10 cellular contexts compared by ENCODE assay signal in the genomic region with DNA sequence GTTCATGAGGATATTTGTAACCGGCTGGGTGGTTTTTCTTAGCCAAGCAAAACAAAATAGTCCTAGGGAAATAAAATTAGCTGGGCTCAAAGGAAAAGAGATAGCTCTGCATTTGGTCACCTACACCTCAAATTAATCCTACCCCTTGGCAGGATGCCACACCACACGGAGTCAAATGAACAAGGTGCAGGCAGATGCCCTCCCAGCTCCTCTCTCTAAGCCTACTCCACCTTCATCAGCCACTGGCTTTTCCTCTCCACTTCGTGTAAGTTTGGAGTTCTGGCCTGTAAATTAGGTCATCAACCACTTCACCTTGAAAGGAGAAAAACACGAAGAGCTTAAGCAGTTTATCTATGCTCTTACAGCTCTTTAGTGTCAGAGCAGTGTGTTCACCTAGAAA. TPM values are rescaled to one million over a fixed set of nuclear protein-coding genes. Genes with fewer than 3 reads are reported as not detected.
DNase-seq lines count a peak whose midpoint lies in the region; ATAC-seq and TF ChIP-seq lines count a peak whose summit lies in the region.
"Had no signal": no experiment of that assay in that cellular context is flagged by ENCODE, and none has a peak within 500 bp of the region (broad histone marks: within the 10 kb centered on the region; RNA-seq: fewer than 3 reads in every experiment).

No MANE protein-coding gene starts in this region.

- H3K18ac ChIP-seq in IMR-90 (ENCODE audit: low read depth, low read length): no peak overlapping the region

- no peaks in the 10 kb centered on the region for H3K79me1 ChIP-seq in IMR-90 (ENCODE audit: low read depth in 1 of 2, low read length in 2 of 2)

- no peaks in the 10 kb centered on the region for H3K4me1 ChIP-seq in IMR-90 (ENCODE audit: control insufficient read depth, insufficient read depth, low read length)
- H3K4me1 ChIP-seq in PC-3 (ENCODE audit: insufficient read depth, low read length): no peaks in the 10 kb centered on the region
- H3K4me1 ChIP-seq: colonic mucosa had no signal

- H2BK5ac ChIP-seq in IMR-90 (ENCODE audit: low read depth, low read length, poor library complexity, severe bottlenecking): no peak overlapping the region

- BruUV-seq in IMR-90 (replicated peaks; lab: Mats Ljungman, UMichigan) (no TSS peak), PC-3 (replicated peaks; lab: Mats Ljungman, UMichigan) (no TSS peak)

- H3K27me3 Mint-ChIP-seq in nephron progenitor cell (ENCODE audit: low read depth, poor library complexity): peaks cover 53% of the 10 kb centered on the region

- DNase-seq in DMS 273 (lab: John Stamatoyannopoulos, UW; ENCODE audit: unreplicated experiment) (peak; percentile 15), DMS 273 treated with DMSO at 0.1 percent for 48 hours (lab: John Stamatoyannopoulos, UW) (no peak), IMR-90 (no peak), caudate nucleus (lab: John Stamatoyannopoulos, UW) (peak in 16 of 61 donors; percentile 1 to 49 (median 12)), nephron progenitor cell (no peak), NCI-H1048 (lab: John Stamatoyannopoulos, UW) (no peak), PC-3 (no peak)
- DNase-seq: activated CD8-positive, alpha-beta memory T cell treated with anti-CD3 and anti-CD28 coated beads, Interleukin-2, amount 50 U/mL, for 48 hours; colonic mucosa had no signal

- TF ChIP-seq CTCF in IMR-90 (conservative IDR thresholded peaks at IDR 0.05; ENCODE audit: low read depth, low read length): no peak
- TF ChIP-seq CTCF in nephron progenitor cell (IDR thresholded peaks at IDR 0.05): no peak
- no peak for TF ChIP-seq CTCF in PC-3 (conservative IDR thresholded peaks at IDR 0.05; ENCODE audit: low read depth, low read length)

- no peak overlapping the region for H4K8ac ChIP-seq in IMR-90 (ENCODE audit: low read depth in 2 of 2, low read length in 2 of 2)

- no peak for TF ChIP-seq POLR2A in IMR-90 (IDR thresholded peaks at IDR 0.05; ENCODE audit: low read depth, low read length)

- H3K36me3 Mint-ChIP-seq in nephron progenitor cell (ENCODE audit: low read depth): no peaks in the 10 kb centered on the region

- no peaks in the 10 kb centered on the region for H3K79me2 ChIP-seq in PC-3 (ENCODE audit: low read length)

- H3K23ac ChIP-seq in IMR-90 (ENCODE audit: low read depth, low read length): no peak overlapping the region

- H3K4me1 Mint-ChIP-seq in nephron progenitor cell: peaks cover 24% of the 10 kb centered on the region

- no peak overlapping the region for H3K4ac ChIP-seq in IMR-90 (ENCODE audit: low read depth, low read length)

- ATAC-seq in IMR-90 (ENCODE audit: low read depth) (no peak), PC-3 (no peak), HG02623 (IDR thresholded peaks at IDR 0.05; ENCODE audit: unreplicated experiment) (no peak)

- H3K9me1 ChIP-seq in IMR-90 (ENCODE audit: insufficient read depth, low read length): no peaks in the 10 kb centered on the region

- no peak overlapping the region for H3K56ac ChIP-seq in IMR-90 (ENCODE audit: extremely low read depth, insufficient read depth, low read length)

- H3K4me3 ChIP-seq in IMR-90 (ENCODE audit: insufficient read depth, low read depth, low read length): no peak overlapping the region
- H3K4me3 ChIP-seq in PC-3 (ENCODE audit: low read length): no peak overlapping the region
- H3K4me3 ChIP-seq: colonic mucosa had no signal

- intact Hi-C loops in IMR-90 (cut with micrococcal nuclease): no loop called here
- intact Hi-C loops in PC-3 (cut with micrococcal nuclease): no loop called here

- TF ChIP-seq RAD21 in IMR-90 (IDR thresholded peaks at IDR 0.05; ENCODE audit: low read length): no peak

- no peak overlapping the region for H2BK120ac ChIP-seq in IMR-90 (ENCODE audit: low read depth, low read length)

- no peak overlapping the region for H3K27ac Mint-ChIP-seq in nephron progenitor cell

- no peak overlapping the region for H2AK5ac ChIP-seq in IMR-90 (ENCODE audit: low read depth, low read length)

- no peak overlapping the region for H2AK9ac ChIP-seq in IMR-90 (replicated peaks; ENCODE audit: low read depth, low read length, poor library complexity)

- WGBS in IMR-90 (ENCODE audit: extremely low coverage in 2 of 2, insufficient read length in 1 of 2), 2 experiments: no CpG with 5 or more reads among the region's 4 CpGs

- H3K4me3 Mint-ChIP-seq in nephron progenitor cell: peak overlapping the region; percentile 87

- H3K27me3 ChIP-seq in IMR-90 (ENCODE audit: control insufficient read depth, insufficient read depth, low read length) (0 out of 2 replicates have a peak, but pooled peaks cover 1% of the 10 kb centered on the region), PC-3 (ENCODE audit: low read length) (no peaks in the 10 kb centered on the region)

- H3F3A ChIP-seq in PC-3 (ENCODE audit: low read length, unreplicated experiment): no peaks in the 10 kb centered on the region

- no peaks in the 10 kb centered on the region for H3K36me3 ChIP-seq in IMR-90 (ENCODE audit: control insufficient read depth, insufficient read depth, low read length)
- no peaks in the 10 kb centered on the region for H3K36me3 ChIP-seq in PC-3 (ENCODE audit: low read depth, low read length)
- H3K36me3 ChIP-seq: colonic mucosa had no signal

- no peaks in the 10 kb centered on the region for H3K9me2 ChIP-seq in PC-3 (replicated peaks; ENCODE audit: low read length)

- H3K27ac ChIP-seq in IMR-90 (ENCODE audit: insufficient read depth, low read length) (no peak overlapping the region), caudate nucleus (ENCODE audit: low read depth, low read length) (peak overlapping the region; percentile 67), PC-3 (ENCODE audit: low read length) (no peak overlapping the region)
- H3K27ac ChIP-seq: colonic mucosa had no signal

- in situ Hi-C loops in IMR-90 (cut with MboI; ENCODE audit: low sequenced_read_pairs): no loop called here

- no peak overlapping the region for H2AFZ ChIP-seq in IMR-90 (replicated peaks; ENCODE audit: low read length, poor library complexity)
- H2AFZ ChIP-seq in PC-3 (ENCODE audit: low read length): no peak overlapping the region

- no peak overlapping the region for H2BK15ac ChIP-seq in IMR-90 (ENCODE audit: low read depth, low read length)

- peak overlapping the region; percentile 40; the same call in 1 of the 2 replicates for H3K4me2 ChIP-seq in IMR-90 (ENCODE audit: low read depth, low read length)
- H3K4me2 ChIP-seq in PC-3 (ENCODE audit: low read length): no peak overlapping the region

- POLR2A ChIA-PET in IMR-90 (lab: Charles Lee; ENCODE audit: unreplicated experiment) (no interaction called here), PC-3 (lab: Charles Lee; ENCODE audit: unreplicated experiment) (no interaction called here)

- dilution Hi-C loops in IMR-90 (cut with HindIII; ENCODE audit: low sequenced_read_pairs, unreplicated experiment): no loop called here

- no peaks in the 10 kb centered on the region for H3K9me3 Mint-ChIP-seq in nephron progenitor cell

- no peak overlapping the region for H4K5ac ChIP-seq in IMR-90 (ENCODE audit: low read depth, low read length)

- CTCF ChIA-PET in IMR-90 (lab: Yijun Ruan, JAX): interaction anchor here (0.6 kb wide), 1 partner anchor 16 kb away, joined by 4 read pairs; no protein-coding TSS in a partner anchor
- CTCF ChIA-PET in PC-3 (lab: Charles Lee): no interaction called here

- H4K91ac ChIP-seq in IMR-90 (ENCODE audit: insufficient read depth, low read depth, low read length): no peak overlapping the region

- no peak overlapping the region for H2BK20ac ChIP-seq in IMR-90 (ENCODE audit: low read depth, low read length)

- H3K9me3 ChIP-seq in IMR-90 (ENCODE audit: control insufficient read depth, insufficient read depth, low read length) (no peaks in the 10 kb centered on the region), PC-3 (ENCODE audit: low read length) (no peaks in the 10 kb centered on the region)
- H3K9me3 ChIP-seq: colonic mucosa had no signal

- no peaks in the 10 kb centered on the region for H4K20me1 ChIP-seq in IMR-90 (ENCODE audit: insufficient read depth, low read length)
- no peaks in the 10 kb centered on the region for H4K20me1 ChIP-seq in PC-3 (ENCODE audit: low read length)

- 0 out of 2 replicates have a peak overlapping the region, but pooled peaks have one; percentile 36 for H3K14ac ChIP-seq in IMR-90 (replicated peaks; ENCODE audit: low read depth, low read length)

- no peak overlapping the region for H3K9ac ChIP-seq in IMR-90 (ENCODE audit: low read depth, low read length)
- no peak overlapping the region for H3K9ac ChIP-seq in PC-3 (ENCODE audit: low read length)

TF ChIP-seq in IMR-90, 13 proteins besides CTCF, POLR2A, EP300 and RAD21:
- TF ChIP-seq RFX5 (IDR thresholded peaks at IDR 0.05; ENCODE audit: low read depth, low read length) (no peak), BHLHE40 (IDR thresholded peaks at IDR 0.05; ENCODE audit: low read depth, low read length) (no peak)
- TF ChIP-seq, protein P1, sequence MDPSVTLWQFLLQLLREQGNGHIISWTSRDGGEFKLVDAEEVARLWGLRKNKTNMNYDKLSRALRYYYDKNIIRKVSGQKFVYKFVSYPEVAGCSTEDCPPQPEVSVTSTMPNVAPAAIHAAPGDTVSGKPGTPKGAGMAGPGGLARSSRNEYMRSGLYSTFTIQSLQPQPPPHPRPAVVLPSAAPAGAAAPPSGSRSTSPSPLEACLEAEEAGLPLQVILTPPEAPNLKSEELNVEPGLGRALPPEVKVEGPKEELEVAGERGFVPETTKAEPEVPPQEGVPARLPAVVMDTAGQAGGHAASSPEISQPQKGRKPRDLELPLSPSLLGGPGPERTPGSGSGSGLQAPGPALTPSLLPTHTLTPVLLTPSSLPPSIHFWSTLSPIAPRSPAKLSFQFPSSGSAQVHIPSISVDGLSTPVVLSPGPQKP (IDR thresholded peaks at IDR 0.05; ENCODE audit: borderline replicate concordance, low read depth, low read length): no peak

RNA-seq across cellular contexts. Expression of a gene that starts 1.4 kb away (rescaled TPM):
- total RNA-seq in IMR-90 (2012; rRNA removed) (3.9 and 7.8 TPM in 2 replicates), PC-3 (2014; rRNA removed) (not detected in 2 replicates)
- 2.2 and 3.1 TPM in 2 replicates for polyA plus RNA-seq in IMR-90 (2012; rRNA removed)
- polyA plus RNA-seq in IMR-90 (2012; cell fraction: cytosol; rRNA removed): 0.37 and 0.63 TPM in 2 replicates
- 0.21 and 1.9 TPM in 2 replicates for polyA plus RNA-seq in IMR-90 (2012; cell fraction: nucleus; rRNA removed; ENCODE audit: low replicate concordance)
